7 cellular contexts compared by ENCODE assay signal in the genomic region with DNA sequence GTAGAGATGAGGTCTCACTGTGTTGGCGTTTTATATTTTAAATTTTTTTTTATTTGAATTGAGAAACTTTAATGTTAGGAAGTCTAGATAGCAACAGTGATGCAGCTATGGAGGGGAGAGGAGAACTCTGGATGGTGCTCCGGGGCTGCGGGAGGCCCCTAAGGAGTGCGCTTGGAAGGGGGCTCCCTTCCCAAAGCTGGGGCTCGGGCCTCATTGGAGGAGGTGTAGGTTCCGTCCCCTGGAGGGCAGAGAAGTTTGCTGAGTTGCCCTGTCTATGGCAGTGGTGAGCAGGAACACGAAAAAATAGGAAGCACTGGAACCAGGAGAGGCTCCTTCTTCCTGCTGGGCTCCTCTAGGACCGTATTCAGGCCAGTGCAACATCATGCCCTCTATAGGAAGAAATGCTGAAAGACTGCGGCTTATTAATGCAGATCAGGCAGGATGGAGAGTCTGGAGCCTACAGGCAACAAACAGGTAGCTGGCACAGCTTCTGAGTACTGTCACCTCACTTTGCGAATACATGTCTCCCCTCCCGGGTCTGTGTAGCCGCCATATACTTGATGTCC. TPM values are rescaled to one million over a fixed set of nuclear protein-coding genes. Genes with fewer than 3 reads are reported as not detected.
DNase-seq lines count a peak whose midpoint lies in the region; ATAC-seq and TF ChIP-seq lines count a peak whose summit lies in the region.

No MANE protein-coding gene starts in this region.

- no peaks in the 10 kb centered on the region for H3K9me3 Mint-ChIP-seq in chondrocyte (ENCODE audit: low read depth)

- ATAC-seq in omental fat pad (ENCODE audit: low FRiP score) = peak; percentile 48
- no peak for ATAC-seq in GM19455 (IDR thresholded peaks at IDR 0.05; ENCODE audit: unreplicated experiment)
- no peak for ATAC-seq in GM21360 (IDR thresholded peaks at IDR 0.05; ENCODE audit: unreplicated experiment)

- TF ChIP-seq CTCF in chondrocyte (IDR thresholded peaks at IDR 0.05) (peak; percentile 78), omental fat pad (IDR thresholded peaks at IDR 0.05) (no peak)

- H3K4me3 Mint-ChIP-seq in chondrocyte (ENCODE audit: unreplicated experiment) = no peak overlapping the region

- no peak overlapping the region for H3K27ac Mint-ChIP-seq in chondrocyte (ENCODE audit: unreplicated experiment)

- H3K36me3 Mint-ChIP-seq in chondrocyte (ENCODE audit: low read depth) = no peaks in the 10 kb centered on the region

- H3K4me1 Mint-ChIP-seq in chondrocyte (ENCODE audit: low read depth) = peaks cover 7% of the 10 kb centered on the region

- DNase-seq in EL (peak; percentile 61), M059J (ENCODE audit: low read depth) (peak; percentile 40), chondrocyte (ENCODE audit: low spot score) (no peak), omental fat pad (ENCODE audit: low spot score) (no peak)
- DNase-seq in activated naive CD4-positive, alpha-beta T cell (lab: John Stamatoyannopoulos, UW) = no peak

- H3K27me3 Mint-ChIP-seq in chondrocyte (ENCODE audit: low read depth) = no peaks in the 10 kb centered on the region

RNA-seq across cellular contexts. Expression of gene AHRR, which starts 16.1 kb away (rescaled TPM):
- 49.1 and 50.6 TPM in 2 replicates for total RNA-seq in M059J (2014; rRNA removed; shearing (Covaris generic))
- total RNA-seq in chondrocyte (9.3 to 17.3 TPM (median 13.4 TPM) in 3 replicates), omental fat pad (1 to 10 TPM in 2 of 4 donors, under 1 TPM in 2; 0.25 to 2.2 (median 1.6) TPM)

Comparison
In these comparisons a context has a peak if more than half of its experiments do, and no peak if none do; other contexts are left out.
1. DNase-seq: peak in EL (single experiment) and M059J (single experiment); none in chondrocyte (single experiment), omental fat pad (single experiment) and activated naive CD4-positive, alpha-beta T cell (0 of 4).